10 cellular contexts compared by ENCODE assay signal in the genomic region with DNA sequence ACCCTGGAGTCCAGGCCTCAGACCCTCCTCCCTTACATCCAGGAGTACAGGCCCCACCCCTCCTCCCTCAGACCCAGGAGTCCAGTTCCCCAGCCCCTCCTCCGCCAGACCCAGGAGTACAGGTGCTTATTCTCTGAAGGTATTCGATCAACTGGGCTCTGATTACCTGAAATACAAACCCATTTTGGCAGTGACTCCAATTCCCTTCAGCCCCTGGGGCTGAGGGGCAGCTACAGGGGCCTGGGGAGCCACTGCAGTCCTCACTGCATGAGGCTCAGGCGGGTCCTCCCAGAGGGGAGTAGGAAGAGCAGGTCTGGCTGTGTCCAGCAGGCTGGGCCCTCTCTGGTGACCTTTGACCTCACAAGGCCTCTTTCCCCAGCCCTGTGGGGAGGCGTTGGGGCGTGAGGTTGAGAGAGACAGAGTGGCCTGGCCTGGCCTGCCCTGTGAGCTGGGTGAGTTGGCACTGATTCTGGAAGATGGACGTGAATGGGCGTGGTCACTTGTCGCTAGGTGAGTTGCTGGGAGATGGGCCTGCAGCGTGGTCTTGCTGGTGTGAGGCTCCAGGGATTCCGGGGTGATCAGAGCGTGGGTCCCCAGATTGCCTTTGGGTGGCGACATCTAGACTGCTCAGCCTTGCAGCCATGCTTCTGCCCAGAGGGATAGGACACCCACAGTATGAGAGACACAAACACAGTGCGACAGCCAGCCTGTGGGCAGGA. TPM values are rescaled to one million over a fixed set of nuclear protein-coding genes. Genes with fewer than 3 reads are reported as not detected.
DNase-seq lines count a peak whose midpoint lies in the region; TF ChIP-seq lines count a peak whose summit lies in the region.
"Had no signal": no experiment of that assay in that cellular context is flagged by ENCODE, and none has a peak within 500 bp of the region (broad histone marks: within the 10 kb centered on the region; RNA-seq: fewer than 3 reads in every experiment).

No MANE protein-coding gene starts in this region.

- no peaks in the 10 kb centered on the region for H3K27me3 ChIP-seq in liver (ENCODE audit: control insufficient read depth in 4 of 4, insufficient read depth in 4 of 4, low read length in 3 of 4)
- H3K27me3 ChIP-seq in prostate gland (replicated peaks; ENCODE audit: insufficient read depth): no peaks in the 10 kb centered on the region
- H3K27me3 ChIP-seq: pancreas had no signal

- H3K4me3 ChIP-seq in liver (ENCODE audit: low read depth in 1 of 3, low read length in 3 of 3): peak overlapping the region; percentile 60 to 70 (median 60)
- no peak overlapping the region for H3K4me3 ChIP-seq in prostate gland
- H3K4me3 ChIP-seq: pancreas had no signal

- TF ChIP-seq CTCF in GM10266 (IDR thresholded peaks at IDR 0.05; ENCODE audit: control insufficient read depth, insufficient read depth, low read depth, missing control alignments): peak; percentile 30
- no peak for TF ChIP-seq CTCF in VCaP (conservative IDR thresholded peaks at IDR 0.05)
- no peak for TF ChIP-seq CTCF in liver (IDR thresholded peaks at IDR 0.05; ENCODE audit: low read depth, low read length, missing input control)
- TF ChIP-seq CTCF in prostate gland (IDR thresholded peaks at IDR 0.05): no peak

- H3K27ac ChIP-seq in VCaP: peak overlapping the region; percentile 28; the same call in 1 of the 2 replicates
- peak overlapping the region; percentile 87 to 93 for H3K27ac ChIP-seq in liver (ENCODE audit: low read depth in 1 of 2, low read length in 2 of 2)
- H3K27ac ChIP-seq in prostate gland: no peak overlapping the region

- peak in 1 of 2 donors; percentile 28 for TF ChIP-seq RAD21 in liver (IDR thresholded peaks at IDR 0.05)

- H3K9ac ChIP-seq in liver (ENCODE audit: low read depth in 1 of 2, low read length in 2 of 2): peak overlapping the region; percentile 12 to 82

- DNase-seq in GM10266 (ENCODE audit: extremely low spot score) (peak; percentile 20), NCI-H345 (lab: John Stamatoyannopoulos, UW) (no peak), T1000 (lab: John Stamatoyannopoulos, UW) (no peak), prostate gland (ENCODE audit: low spot score) (no peak)
- DNase-seq: activated CD8-positive, alpha-beta T cell treated with anti-CD3 and anti-CD28 coated beads for 36 hours; DMS79 treated with DMSO at 0.1 percent for 48 hours; pancreas had no signal

- intact Hi-C loops in prostate gland (cut with DNase I): no loop called here

- 36% methylated on average over 13 of the region's 13 CpGs for WGBS in liver
- 78% methylated on average over 13 of the region's 13 CpGs for WGBS in prostate gland

- H3K36me3 ChIP-seq in liver (ENCODE audit: control insufficient read depth in 4 of 4, insufficient read depth in 3 of 4, low read depth in 1 of 4, low read length in 3 of 4) (peaks cover 0 to 3% (median 0%) of the 10 kb centered on the region in 4 donors), prostate gland (no peaks in the 10 kb centered on the region)
- H3K36me3 ChIP-seq: pancreas had no signal

- TF ChIP-seq POLR2A in prostate gland (IDR thresholded peaks at IDR 0.05): no peak

- peaks cover 2 to 53% (median 36%) of the 10 kb centered on the region in 4 donors for H3K4me1 ChIP-seq in liver (ENCODE audit: control insufficient read depth in 4 of 4, insufficient read depth in 4 of 4, low read length in 3 of 4)
- peaks cover 3% of the 10 kb centered on the region for H3K4me1 ChIP-seq in prostate gland (replicated peaks)

- H3K9me3 ChIP-seq in liver (ENCODE audit: control insufficient read depth in 4 of 4, low read length in 3 of 4) (no peaks in the 10 kb centered on the region), prostate gland (no peaks in the 10 kb centered on the region)
- H3K9me3 ChIP-seq: pancreas had no signal

TF ChIP-seq in liver, 16 proteins besides CTCF, POLR2A, EP300 and RAD21:
- TF ChIP-seq HNF4A (conservative IDR thresholded peaks at IDR 0.05) (peak; percentile 46 to 59), NR2F2 (IDR thresholded peaks at IDR 0.05) (peak; percentile 80), SP1 (IDR thresholded peaks at IDR 0.05) (peak; percentile 63), REST (IDR thresholded peaks at IDR 0.05) (peak; percentile 16), HNF4G (IDR thresholded peaks at IDR 0.05) (peak; percentile 38), ATF3 (IDR thresholded peaks at IDR 0.05) (no peak), EGR1 (IDR thresholded peaks at IDR 0.05; ENCODE audit: low read depth in 2 of 2) (no peak), FOXA1 (IDR thresholded peaks at IDR 0.05) (no peak), GABPA (IDR thresholded peaks at IDR 0.05 in 1 of 2, conservative IDR thresholded peaks at IDR 0.05 in 1 of 2) (no peak), FOXA2 (IDR thresholded peaks at IDR 0.05) (no peak), RXRA (IDR thresholded peaks at IDR 0.05) (peak; percentile 83 to 92), YY1 (IDR thresholded peaks at IDR 0.05) (no peak), JUND (IDR thresholded peaks at IDR 0.05) (no peak), TAF1 (conservative IDR thresholded peaks at IDR 0.05) (no peak)
- TF ChIP-seq, protein P1, sequence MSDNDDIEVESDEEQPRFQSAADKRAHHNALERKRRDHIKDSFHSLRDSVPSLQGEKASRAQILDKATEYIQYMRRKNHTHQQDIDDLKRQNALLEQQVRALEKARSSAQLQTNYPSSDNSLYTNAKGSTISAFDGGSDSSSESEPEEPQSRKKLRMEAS (IDR thresholded peaks at IDR 0.05): peak; percentile 13
- TF ChIP-seq, protein P2, sequence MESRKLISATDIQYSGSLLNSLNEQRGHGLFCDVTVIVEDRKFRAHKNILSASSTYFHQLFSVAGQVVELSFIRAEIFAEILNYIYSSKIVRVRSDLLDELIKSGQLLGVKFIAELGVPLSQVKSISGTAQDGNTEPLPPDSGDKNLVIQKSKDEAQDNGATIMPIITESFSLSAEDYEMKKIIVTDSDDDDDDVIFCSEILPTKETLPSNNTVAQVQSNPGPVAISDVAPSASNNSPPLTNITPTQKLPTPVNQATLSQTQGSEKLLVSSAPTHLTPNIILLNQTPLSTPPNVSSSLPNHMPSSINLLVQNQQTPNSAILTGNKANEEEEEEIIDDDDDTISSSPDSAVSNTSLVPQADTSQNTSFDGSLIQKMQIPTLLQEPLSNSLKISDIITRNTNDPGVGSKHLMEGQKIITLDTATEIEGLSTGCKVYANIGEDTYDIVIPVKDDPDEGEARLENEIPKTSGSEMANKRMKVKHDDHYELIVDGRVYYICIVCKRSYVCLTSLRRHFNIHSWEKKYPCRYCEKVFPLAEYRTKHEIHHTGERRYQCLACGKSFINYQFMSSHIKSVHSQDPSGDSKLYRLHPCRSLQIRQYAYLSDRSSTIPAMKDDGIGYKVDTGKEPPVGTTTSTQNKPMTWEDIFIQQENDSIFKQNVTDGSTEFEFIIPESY (IDR thresholded peaks at IDR 0.05): no peak

RNA-seq across cellular contexts. Expression of gene BCAT2, which starts 3.1 kb away (rescaled TPM):
- total RNA-seq in liver (1 to 10 TPM; 8.9 to 9.2 TPM), prostate gland (10 to 100 TPM; 71.8 to 92.0 TPM)
- polyA plus RNA-seq in liver: 10 to 100 TPM in 1 of 2 donors, 1 to 10 TPM in 1; 7.8 to 35.8 TPM

RNA-seq across cellular contexts. Expression of gene HSD17B14, which starts 28.5 kb away (rescaled TPM):
- total RNA-seq in liver: 10 to 100 TPM in 1 of 2 donors, 1 to 10 TPM in 1; 3.7 to 11.2 TPM
- polyA plus RNA-seq in liver: 10 to 100 TPM in 1 of 2 donors, 1 to 10 TPM in 1; 4.9 to 12.6 TPM
- 10 to 100 TPM; 11.0 to 11.2 TPM for total RNA-seq in prostate gland

RNA-seq across cellular contexts. Expression of gene FGF21, which starts 52.4 kb away (rescaled TPM):
- total RNA-seq in liver: 1 to 10 TPM in 1 of 2 donors, not detected in 1; 5.5 TPM
- 10 to 100 TPM in 1 of 2 donors, 1 to 10 TPM in 1; 6.5 to 18.5 TPM for polyA plus RNA-seq in liver
- total RNA-seq in prostate gland: not detected
- total RNA-seq: activated CD8-positive, alpha-beta T cell treated with anti-CD3 and anti-CD28 coated beads for 36 hours; M059J had no signal
- polyA plus RNA-seq: pancreas had no signal

RNA-seq across cellular contexts. Expression of gene FUT1, which starts 55.3 kb away (rescaled TPM):
- 1 to 10 TPM; 1.3 to 6.8 TPM for total RNA-seq in liver
- polyA plus RNA-seq in liver: under 1 TPM; 0.48 to 0.72 TPM
- total RNA-seq in prostate gland: 1 to 10 TPM; 2.1 to 4.1 TPM

Comparison
In these comparisons a context has a peak if more than half of its experiments do, and no peak if none do; other contexts are left out.
1. H3K27ac ChIP-seq: peak in VCaP (single experiment) and liver (2 of 2); none in prostate gland (0 of 2).
2. H3K4me3 ChIP-seq: peak in liver (3 of 3); none in prostate gland (0 of 2).
3. RNA of gene BCAT2, which starts 3.1 kb away (total RNA-seq): 71.8 to 92.0 TPM in prostate gland; 8.9 to 9.2 TPM in liver; every median in the first group is over 4 times any median in the second.